11 cellular contexts compared by ENCODE assay signal in the genomic region with DNA sequence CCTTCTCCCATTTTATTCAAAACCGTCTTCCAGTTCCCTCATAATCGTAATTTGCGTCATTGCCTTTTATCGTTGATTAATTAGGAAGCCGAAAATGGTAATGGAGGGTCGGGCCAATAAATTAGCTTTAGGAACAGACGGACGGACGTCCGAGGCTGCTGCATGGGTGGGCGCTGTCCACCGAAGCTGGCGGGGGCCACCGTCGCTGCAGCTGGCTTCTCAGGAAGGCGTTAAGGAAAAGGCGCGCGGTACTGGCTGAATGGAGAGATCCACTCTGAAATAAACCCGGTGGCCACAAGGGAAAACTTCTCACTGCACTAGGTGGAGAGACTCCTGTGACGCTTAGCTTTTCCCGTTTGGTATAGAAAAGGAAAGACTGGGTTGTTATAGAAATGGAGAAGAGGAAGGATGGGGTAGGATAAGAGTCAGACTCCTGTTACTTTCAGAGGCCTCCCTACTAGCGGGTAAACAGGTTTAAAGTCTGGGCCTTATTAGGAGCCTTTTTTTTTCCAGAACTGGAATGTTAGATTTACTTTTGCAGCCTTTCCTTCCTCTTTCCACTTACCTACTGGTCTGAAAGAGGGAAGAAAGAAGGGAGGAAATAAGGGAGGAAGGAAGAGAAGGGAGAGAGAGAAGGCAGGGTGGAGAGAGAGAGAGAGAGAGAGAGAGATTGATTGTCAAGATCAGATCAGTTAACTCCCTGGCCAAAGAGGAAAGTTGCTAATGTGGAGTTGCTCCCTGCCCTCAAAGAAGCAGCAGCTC. TPM values are rescaled to one million over a fixed set of nuclear protein-coding genes. Genes with fewer than 3 reads are reported as not detected.
DNase-seq lines count a peak whose midpoint lies in the region; ATAC-seq and TF ChIP-seq lines count a peak whose summit lies in the region.
"Had no signal": no experiment of that assay in that cellular context is flagged by ENCODE, and none has a peak within 500 bp of the region (broad histone marks: within the 10 kb centered on the region; RNA-seq: fewer than 3 reads in every experiment).

No MANE protein-coding gene starts in this region.

- H3K9ac ChIP-seq in mucosa of rectum (ENCODE audit: low read depth in 1 of 2, low read length in 2 of 2) = no peak overlapping the region

- H3K36me3 ChIP-seq in heart left ventricle (no peaks in the 10 kb centered on the region), brain microvascular endothelial cell (replicated peaks) (no peaks in the 10 kb centered on the region), mucosa of rectum (ENCODE audit: control insufficient read depth in 2 of 2, insufficient read depth in 2 of 2, low read length in 2 of 2) (no peaks in the 10 kb centered on the region), tibial nerve (no peaks in the 10 kb centered on the region)

- TF ChIP-seq POLR2A in heart left ventricle (IDR thresholded peaks at IDR 0.05) = no peak
- TF ChIP-seq POLR2A in tibial nerve (IDR thresholded peaks at IDR 0.05) = no peak

- no peaks in the 10 kb centered on the region for H3K9me3 ChIP-seq in heart left ventricle
- no peaks in the 10 kb centered on the region for H3K9me3 ChIP-seq in mucosa of rectum (ENCODE audit: control insufficient read depth in 2 of 2, low read length in 2 of 2)
- H3K9me3 ChIP-seq in tibial nerve = no peaks in the 10 kb centered on the region

- no peak for ATAC-seq in heart left ventricle
- ATAC-seq in Right ventricle myocardium inferior = no peak

- H3K27ac ChIP-seq in heart left ventricle (no peak overlapping the region), brain microvascular endothelial cell (no peak overlapping the region), mucosa of rectum (ENCODE audit: low read depth in 2 of 2, low read length in 2 of 2) (no peak overlapping the region), tibial nerve (no peak overlapping the region)

- DNase-seq in heart left ventricle = no peak
- DNase-seq in Right ventricle myocardium inferior (ENCODE audit: missing footprints) = no peak
- no peak for DNase-seq in brain microvascular endothelial cell
- no peak for DNase-seq in tibial nerve (ENCODE audit: low spot score in 2 of 2)
- DNase-seq in kidney tubule cell (ENCODE audit: low spot score) = no peak
- DNase-seq in stimulated activated CD4-positive, alpha-beta T cell treated with anti-CD3 and anti-CD28 coated beads, Interleukin-15, amount 100 ng/mL, for 24 hours = no peak
- no peak for DNase-seq in SIG-M5 treated with dmso at 0.1 percent for 504 hours (lab: John Stamatoyannopoulos, UW; ENCODE audit: unreplicated experiment)
- DNase-seq: COR-L47, cortex of kidney had no signal

- in situ Hi-C loops in brain microvascular endothelial cell (cut with HindIII; ENCODE audit: low pct_ligation_motif_present, low sequenced_read_pairs) = no loop called here

- intact Hi-C loops in heart left ventricle (cut with DNase I) (loop anchor here in 7 of 10 donors (2.0 to 10.0 kb wide), 3 partner anchors 111 to 261 kb away; a partner anchor contains a TSS), Right ventricle myocardium inferior (cut with DNase I) (loop anchor here (10.0 kb wide), 1 partner anchor 1231 kb away; no protein-coding TSS in a partner anchor)

- peak overlapping the region in 9 of 12 donors; percentile 43 to 80 (median 67) for H3K4me3 ChIP-seq in heart left ventricle
- H3K4me3 ChIP-seq in brain microvascular endothelial cell (ENCODE audit: low read depth, low read length) = peak overlapping the region; percentile 80
- peak overlapping the region; percentile 76 to 83 for H3K4me3 ChIP-seq in mucosa of rectum (ENCODE audit: low read length in 2 of 2)
- peak overlapping the region; percentile 54 to 80 (median 66) for H3K4me3 ChIP-seq in tibial nerve
- H3K4me3 ChIP-seq: lung had no signal

- H3K4me1 ChIP-seq in heart left ventricle = peaks cover 0 to 45% (median 21%) of the 10 kb centered on the region in 12 donors
- H3K4me1 ChIP-seq in mucosa of rectum (ENCODE audit: control insufficient read depth in 2 of 2, insufficient read depth in 2 of 2, low read length in 2 of 2) = peaks cover 12 to 13% of the 10 kb centered on the region in 2 donors
- peaks cover 0 to 65% (median 16%) of the 10 kb centered on the region in 4 donors for H3K4me1 ChIP-seq in tibial nerve

- 27 to 47% (median 31%) methylated on average over 23 of the region's 23 CpGs for WGBS in heart left ventricle, 4 donors
- WGBS in tibial nerve, 2 donors = 16 to 24% methylated on average over 23 of the region's 23 CpGs

- TF ChIP-seq EP300 in tibial nerve (IDR thresholded peaks at IDR 0.05) = no peak

- H3K27me3 ChIP-seq in heart left ventricle (peaks cover 14 to 73% (median 49%) of the 10 kb centered on the region in 9 donors), brain microvascular endothelial cell (replicated peaks) (peaks cover 23% of the 10 kb centered on the region), mucosa of rectum (ENCODE audit: control insufficient read depth in 2 of 2, insufficient read depth in 2 of 2, low read length in 2 of 2) (peaks cover 20 to 51% of the 10 kb centered on the region in 2 donors), tibial nerve (peaks cover 0 to 59% of the 10 kb centered on the region in 2 donors)

- TF ChIP-seq CTCF in heart left ventricle (IDR thresholded peaks at IDR 0.05) = no peak
- TF ChIP-seq CTCF in brain microvascular endothelial cell (IDR thresholded peaks at IDR 0.05; ENCODE audit: low read depth, low read length, missing control alignments) = peak; percentile 18
- no peak for TF ChIP-seq CTCF in tibial nerve (IDR thresholded peaks at IDR 0.05)

RNA-seq across cellular contexts. Expression of a gene that starts 11.3 kb away (rescaled TPM):
- total RNA-seq in heart left ventricle (1 to 10 TPM in 4 of 9 donors, under 1 TPM in 5; 0.39 to 1.9 (median 0.84) TPM), Right ventricle myocardium inferior (1.2 TPM), tibial nerve (10 to 100 TPM in 2 of 4 donors, 1 to 10 TPM in 2; 3.5 to 12.6 (median 10.3) TPM)
- under 1 TPM; 0.26 to 0.76 TPM for polyA plus RNA-seq in heart left ventricle
